Comparison of ENCODE assay signal across 8 cellular contexts in the genomic region with DNA sequence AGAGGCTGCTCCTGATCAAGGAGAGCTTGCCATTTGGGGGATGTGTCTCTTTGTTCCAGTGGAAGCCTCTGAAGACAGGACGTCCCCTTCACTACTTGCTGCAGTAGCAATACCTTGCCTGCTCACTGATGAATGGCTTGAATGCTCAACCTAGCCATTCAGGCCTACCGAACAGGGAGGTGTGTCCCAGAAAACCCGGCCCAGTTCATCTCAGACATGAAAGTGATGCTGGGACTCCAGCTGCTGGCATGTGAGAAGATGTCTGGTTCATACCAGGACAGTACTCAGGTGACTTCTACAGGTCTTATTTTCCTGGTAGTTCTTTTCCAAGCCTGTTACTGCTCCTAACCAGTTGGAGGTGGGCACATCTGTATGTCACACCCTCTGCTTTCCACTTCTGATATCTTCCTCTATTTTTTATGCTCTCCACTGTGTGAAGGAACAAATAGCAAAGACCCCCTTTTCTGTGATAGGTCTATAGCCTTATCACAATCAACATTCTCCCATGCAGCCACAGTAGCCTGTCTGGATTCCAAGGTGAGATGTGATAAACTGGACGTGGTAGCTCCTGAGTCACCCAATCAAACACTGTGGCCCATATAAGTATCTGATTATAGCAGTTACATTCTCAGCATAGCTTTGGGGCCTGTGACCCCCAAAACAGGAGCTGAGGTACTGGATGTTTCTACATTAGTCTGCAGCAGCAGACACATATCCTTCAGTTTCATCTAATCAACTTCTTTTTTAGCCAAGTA.
"Had no signal": no experiment of that assay in that cellular context is flagged by ENCODE, and none has a peak within 500 bp of the region (broad histone marks: within the 10 kb centered on the region; RNA-seq: fewer than 3 reads in every experiment).

No MANE protein-coding gene starts in this region.

- DNase-seq: GM23248, GOT3, H7, HFFc6, IMR-90 had no signal

- ATAC-seq: HCT116, K562 had no signal

- H3K4me3 ChIP-seq: GM23248, HAP-1, K562 had no signal

- H3K9me3 ChIP-seq: HAP-1 had no signal

- H2AFZ ChIP-seq: GM23248 had no signal

- H3K9ac ChIP-seq: GM23248 had no signal

- H3K27ac ChIP-seq: GM23248 had no signal

- H3K9me3 Mint-ChIP-seq: HFFc6 had no signal

- H3K27ac Mint-ChIP-seq: HFFc6 had no signal

- H3K36me3 ChIP-seq: HAP-1 had no signal

- H3K4me3 Mint-ChIP-seq: HFFc6 had no signal
